14 cellular contexts compared by ENCODE assay signal in the genomic region with DNA sequence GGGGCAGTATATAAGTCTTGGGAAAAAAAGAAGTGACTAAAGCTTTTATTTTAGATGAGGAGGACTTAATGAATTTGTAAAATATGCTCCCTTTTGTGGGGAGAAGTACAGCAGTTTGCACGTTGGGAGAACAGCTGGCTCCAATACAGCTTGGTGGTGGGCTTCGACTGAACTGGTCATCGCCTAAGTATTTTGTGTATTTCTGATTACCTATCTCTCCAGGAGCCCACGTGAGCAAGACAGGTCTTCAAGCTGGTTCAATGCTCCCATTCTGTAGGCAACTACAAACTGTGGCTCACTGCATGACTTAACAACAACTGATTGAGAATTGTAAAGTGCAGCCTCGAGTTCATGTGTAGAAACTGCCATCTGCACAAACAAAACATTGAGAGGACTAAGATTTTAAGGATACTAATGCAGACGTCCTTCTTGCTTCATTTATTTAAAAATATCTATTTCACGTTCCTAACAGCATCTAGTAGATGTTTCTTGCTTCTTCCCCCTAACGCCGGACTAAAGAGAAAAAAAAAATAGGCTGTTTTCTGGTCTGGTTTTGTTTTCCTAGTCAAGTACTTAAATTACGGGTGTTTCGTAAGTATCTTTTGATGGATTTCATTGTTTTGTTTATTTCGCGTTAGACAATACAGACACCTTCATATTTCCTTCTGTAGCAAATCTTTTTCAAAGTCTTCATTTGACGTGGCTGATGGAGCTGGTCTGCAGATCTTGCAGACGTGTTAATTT. TPM values are rescaled to one million over a fixed set of nuclear protein-coding genes. Genes with fewer than 3 reads are reported as not detected.
DNase-seq lines count a peak whose midpoint lies in the region; ATAC-seq and TF ChIP-seq lines count a peak whose summit lies in the region.
"Had no signal": no experiment of that assay in that cellular context is flagged by ENCODE, and none has a peak within 500 bp of the region (broad histone marks: within the 10 kb centered on the region; RNA-seq: fewer than 3 reads in every experiment).

No MANE protein-coding gene starts in this region.

- peak overlapping the region; percentile 17 for H3K4me2 ChIP-seq in mesenchymal stem cell (ENCODE audit: low read length, poor library complexity, severe bottlenecking)

- H3K4me3 ChIP-seq in mesenchymal stem cell (ENCODE audit: insufficient read depth in 1 of 2, low read depth in 1 of 2, low read length in 2 of 2): peak overlapping the region in 1 of 2 experiments; percentile 84
- H3K4me3 ChIP-seq in suprapubic skin: peak overlapping the region; percentile 50

- no peak overlapping the region for H3K14ac ChIP-seq in mesenchymal stem cell (ENCODE audit: low read length in 2 of 2)

- no peak for ATAC-seq in HG03565 (IDR thresholded peaks at IDR 0.05; ENCODE audit: unreplicated experiment)
- ATAC-seq: heart right ventricle, Panc1 had no signal

- H2AFZ ChIP-seq in mesenchymal stem cell (ENCODE audit: low read depth, low read length): no peak overlapping the region

- H3K4ac ChIP-seq in mesenchymal stem cell (ENCODE audit: low read depth in 1 of 2, low read length in 2 of 2): no peak overlapping the region

- no peaks in the 10 kb centered on the region for H3K36me3 Mint-ChIP-seq in activated naive CD4-positive, alpha-beta T cell treated with anti-CD3 and anti-CD28 coated beads, Interleukin-2, amount 50 U/mL, for 24 hours
- H3K36me3 Mint-ChIP-seq in brain: no peaks in the 10 kb centered on the region

- H2BK5ac ChIP-seq in mesenchymal stem cell (ENCODE audit: low read depth, low read length, poor library complexity, severe bottlenecking): no peak overlapping the region

- no peak overlapping the region for H4K91ac ChIP-seq in mesenchymal stem cell (ENCODE audit: low read length)

- H2BK15ac ChIP-seq in mesenchymal stem cell (ENCODE audit: low read depth, poor library complexity, severe bottlenecking): no peak overlapping the region

- H3K79me1 ChIP-seq in mesenchymal stem cell (replicated peaks; ENCODE audit: low read length, poor library complexity, severe bottlenecking): peaks cover 2% of the 10 kb centered on the region

- H4K8ac ChIP-seq in mesenchymal stem cell (ENCODE audit: low read length): no peak overlapping the region

- H3K9ac ChIP-seq in mesenchymal stem cell (ENCODE audit: low read length): no peak overlapping the region

- peak overlapping the region; percentile 65 for H2AK5ac ChIP-seq in mesenchymal stem cell (ENCODE audit: low read length, severe bottlenecking)

- WGBS in mesenchymal stem cell: 42% methylated on average over 11 of the region's 15 CpGs
- 46% methylated on average over 15 of the region's 15 CpGs for WGBS in suprapubic skin

- H3K27me3 ChIP-seq in mesenchymal stem cell (ENCODE audit: control insufficient read depth in 1 of 2, insufficient read depth in 1 of 2, low read length in 2 of 2) (peaks cover 0 to 39% of the 10 kb centered on the region in 2 experiments), suprapubic skin (peaks cover 73% of the 10 kb centered on the region)

- H3K4me1 Mint-ChIP-seq in activated naive CD4-positive, alpha-beta T cell treated with anti-CD3 and anti-CD28 coated beads, Interleukin-2, amount 50 U/mL, for 24 hours: peaks cover 14% of the 10 kb centered on the region
- H3K4me1 Mint-ChIP-seq in brain: peaks cover 22% of the 10 kb centered on the region

- H3K4me1 ChIP-seq in mesenchymal stem cell (ENCODE audit: control insufficient read depth, insufficient read depth, low read depth, low read length) (peaks cover 20% of the 10 kb centered on the region), suprapubic skin (peaks cover 29% of the 10 kb centered on the region)

- H3K9me3 ChIP-seq in mesenchymal stem cell (ENCODE audit: control insufficient read depth, low read length) (no peaks in the 10 kb centered on the region), suprapubic skin (no peaks in the 10 kb centered on the region)
- H3K9me3 ChIP-seq: ascending aorta, heart right ventricle had no signal

- no peak for DNase-seq in activated naive CD4-positive, alpha-beta T cell treated with Interleukin-2 at 50 U/mL for 16 hours
- no peak for DNase-seq in mesenchymal stem cell
- DNase-seq in suprapubic skin (ENCODE audit: low spot score in 2 of 2): no peak
- no peak for DNase-seq in erythroblast (lab: John Stamatoyannopoulos, UW)
- no peak for DNase-seq in stimulated activated CD4-positive, alpha-beta T cell treated with anti-CD3 and anti-CD28 coated beads, Interleukin-4, amount 100 ng/mL, for 1 hour
- DNase-seq: activated CD8-positive, alpha-beta memory T cell treated with anti-CD3 and anti-CD28 coated beads, Interleukin-2, amount 50 U/mL, for 4 hours; effector memory CD4-positive, alpha-beta T cell; heart right ventricle; T-helper 9 cell had no signal

- TF ChIP-seq POLR2A in suprapubic skin (IDR thresholded peaks at IDR 0.05) (no peak), erythroblast (IDR thresholded peaks at IDR 0.05; ENCODE audit: low read length) (no peak)

- TF ChIP-seq EP300 in suprapubic skin (IDR thresholded peaks at IDR 0.05): no peak

- no peak overlapping the region for H3K4me3 Mint-ChIP-seq in activated naive CD4-positive, alpha-beta T cell treated with anti-CD3 and anti-CD28 coated beads, Interleukin-2, amount 50 U/mL, for 24 hours
- H3K4me3 Mint-ChIP-seq in brain: peak overlapping the region; percentile 23 to 66 (median 32)

- H3K27ac ChIP-seq in mesenchymal stem cell (ENCODE audit: low read length, poor library complexity, severe bottlenecking) (peak overlapping the region; percentile 33), suprapubic skin (no peak overlapping the region)
- H3K27ac ChIP-seq: ascending aorta, heart right ventricle had no signal

- no peak overlapping the region for H3K23ac ChIP-seq in mesenchymal stem cell (ENCODE audit: low read length in 2 of 2)

- H3K27me3 Mint-ChIP-seq in activated naive CD4-positive, alpha-beta T cell treated with anti-CD3 and anti-CD28 coated beads, Interleukin-2, amount 50 U/mL, for 24 hours: peaks cover 48% of the 10 kb centered on the region
- H3K27me3 Mint-ChIP-seq in brain: peaks cover 96% of the 10 kb centered on the region

- H3K36me3 ChIP-seq in mesenchymal stem cell (ENCODE audit: control insufficient read depth in 1 of 2, insufficient read depth in 2 of 2, low read depth in 1 of 2, low read length in 2 of 2) (no peaks in the 10 kb centered on the region), suprapubic skin (no peaks in the 10 kb centered on the region)
- H3K36me3 ChIP-seq: ascending aorta, heart right ventricle had no signal

- no peak overlapping the region for H2BK12ac ChIP-seq in mesenchymal stem cell (ENCODE audit: low read length in 2 of 2)

- H3K9me3 Mint-ChIP-seq in activated naive CD4-positive, alpha-beta T cell treated with anti-CD3 and anti-CD28 coated beads, Interleukin-2, amount 50 U/mL, for 24 hours: no peaks in the 10 kb centered on the region
- peaks cover 3 to 8% (median 4%) of the 10 kb centered on the region in 5 experiments for H3K9me3 Mint-ChIP-seq in brain

- H3K27ac Mint-ChIP-seq in activated naive CD4-positive, alpha-beta T cell treated with anti-CD3 and anti-CD28 coated beads, Interleukin-2, amount 50 U/mL, for 24 hours: peak overlapping the region; percentile 30
- H3K27ac Mint-ChIP-seq in brain: no peak overlapping the region

- TF ChIP-seq CTCF in brain (conservative IDR thresholded peaks at IDR 0.05): no peak
- no peak for TF ChIP-seq CTCF in suprapubic skin (IDR thresholded peaks at IDR 0.05)

- no peak overlapping the region for H3K18ac ChIP-seq in mesenchymal stem cell (ENCODE audit: low read depth in 1 of 2, low read length in 2 of 2)

- no peak overlapping the region for H2BK120ac ChIP-seq in mesenchymal stem cell (ENCODE audit: low read depth, low read length)

RNA-seq across cellular contexts. Expression of gene GREM1, which starts 1.4 kb away (rescaled TPM):
- polyA plus RNA-seq in brain (ENCODE audit: insufficient read depth, low read depth, low replicate concordance): 4.4 TPM
- polyA plus RNA-seq in mesenchymal stem cell (2013, experiment 1 of 2): 20.7 TPM
- 22.2 TPM for polyA plus RNA-seq in mesenchymal stem cell (2013, experiment 2 of 2)
- total RNA-seq in suprapubic skin: 1 to 10 TPM in 3 of 4 donors, under 1 TPM in 1; 0.85 to 3.6 (median 1.6) TPM
- total RNA-seq: ascending aorta had no signal
